ENCODE assay signal across 7 cellular contexts in genomic region chr10:119542357-119542989, GRCh38. TPM values are rescaled to one million over a fixed set of nuclear protein-coding genes. Genes with fewer than 3 reads are reported as not detected.
DNase-seq lines count a peak whose midpoint lies in the region; ATAC-seq, FAIRE-seq and TF ChIP-seq lines count a peak whose summit lies in the region.

Gene RGS10 (minus strand): TSS chr10:119542719. CDS start chr10:119542638, 81 bp downstream.

- no peaks in the 10 kb centered on the region for H3K9me3 Mint-ChIP-seq in effector memory CD8-positive, alpha-beta T cell
- no peaks in the 10 kb centered on the region for H3K9me3 Mint-ChIP-seq in mesothelial cell of epicardium

- peak; percentile 81 for FAIRE-seq in GM18507 (lab: Jason Lieb, UNC)

- no peak for TF ChIP-seq CTCF in mesothelial cell of epicardium (IDR thresholded peaks at IDR 0.05; ENCODE audit: unreplicated experiment)

- peak; percentile 77 for ATAC-seq in HG02759 (IDR thresholded peaks at IDR 0.05; ENCODE audit: unreplicated experiment)
- ATAC-seq in effector memory CD8-positive, alpha-beta T cell (replicated peaks), result peak; percentile 72

- peak within 1 kb of the TSS; percentile 83 to 90 for H3K4me3 Mint-ChIP-seq in effector memory CD8-positive, alpha-beta T cell
- H3K4me3 Mint-ChIP-seq in mesothelial cell of epicardium, result peak within 1 kb of the TSS; percentile 81

- peak; percentile 72 for DNase-seq in GM18507 (ENCODE audit: extremely low spot score, insufficient read length, low read depth)
- peak; percentile 59 for DNase-seq in NCI-H2171 treated with DMSO at 0.1 percent for 48 hours (lab: John Stamatoyannopoulos, UW)
- peak; percentile 75 to 82 for DNase-seq in activated CD4-positive, alpha-beta T cell treated with anti-CD3 and anti-CD28 coated beads, Interleukin-2, amount 50 U/mL, for 24 hours (ENCODE audit: low read depth in 1 of 2, low spot score in 1 of 2)
- peak; percentile 51 to 64 (median 55) for DNase-seq in effector memory CD8-positive, alpha-beta T cell
- DNase-seq in mesothelial cell of epicardium (ENCODE audit: low spot score in 2 of 2, unreplicated experiment in 2 of 2), result peak in 1 of 2 experiments; percentile 61
- DNase-seq in stimulated activated CD8-positive, alpha-beta memory T cell treated with anti-CD3 and anti-CD28 coated beads, Interleukin-15, amount 100 ng/mL, for 48 hours (ENCODE audit: low read depth in 2 of 2), result peak; percentile 78 to 84

- H3K27ac Mint-ChIP-seq in effector memory CD8-positive, alpha-beta T cell, result peak within 1 kb of the TSS; percentile 80 to 81
- H3K27ac Mint-ChIP-seq in mesothelial cell of epicardium, result peak within 1 kb of the TSS; percentile 50

- peaks cover 34 to 38% of the 10 kb centered on the region in 2 donors for H3K4me1 Mint-ChIP-seq in effector memory CD8-positive, alpha-beta T cell (ENCODE audit: low read depth in 2 of 2)
- H3K4me1 Mint-ChIP-seq in mesothelial cell of epicardium, result peaks cover 42% of the 10 kb centered on the region

- H3K36me3 Mint-ChIP-seq in effector memory CD8-positive, alpha-beta T cell (ENCODE audit: insufficient read depth), result peaks cover 16% of the 10 kb centered on the region
- no peaks in the 10 kb centered on the region for H3K36me3 Mint-ChIP-seq in mesothelial cell of epicardium

- peaks cover 3% of the 10 kb centered on the region in 2 donors for H3K27me3 Mint-ChIP-seq in effector memory CD8-positive, alpha-beta T cell
- peaks cover 42% of the 10 kb centered on the region for H3K27me3 Mint-ChIP-seq in mesothelial cell of epicardium (ENCODE audit: low read depth)

RNA-seq across cellular contexts. Expression of gene RGS10, which starts in this region (rescaled TPM):
- 15.4 to 17.4 TPM (median 16.7 TPM) in 3 replicates for total RNA-seq in mesothelial cell of epicardium
